In the genomic region with DNA sequence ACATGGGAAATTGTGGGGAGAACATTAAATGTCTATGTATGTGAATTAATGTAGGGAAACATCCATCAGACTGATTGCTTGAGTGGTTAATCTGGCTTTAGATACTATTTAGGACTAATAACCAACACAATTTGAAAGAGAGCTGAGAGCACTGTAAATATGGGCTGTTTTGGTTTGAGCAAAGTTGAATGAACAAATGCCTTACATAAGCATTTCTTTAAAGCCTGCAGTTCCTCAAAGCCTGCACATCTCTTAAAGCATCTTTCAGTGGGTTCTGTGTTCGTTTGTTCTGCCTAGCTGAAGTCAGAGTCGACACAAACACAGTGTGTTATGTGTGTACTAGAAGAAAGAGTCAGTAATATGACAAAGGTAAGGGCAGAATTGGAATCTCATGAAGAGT, we compare ENCODE assay signal across 28 cellular contexts.
"Had no signal": no experiment of that assay in that cellular context is flagged by ENCODE, and none has a peak within 500 bp of the region (broad histone marks: within the 10 kb centered on the region; RNA-seq: fewer than 3 reads in every experiment).

No MANE protein-coding gene starts in this region.

- H3K27me3 ChIP-seq: gastroesophageal sphincter, heart left ventricle, right atrium auricular region, sigmoid colon, testis, tibial artery had no signal

- H3K9me3 Mint-ChIP-seq: memory B cell; naive thymus-derived CD4-positive, alpha-beta T cell; nephron; stimulated activated memory B cell treated with anti-CD40 and anti-IgM and Interleukin-4, amounts not matched to agents 10 μg/mL and 1 μg/mL and 100 μg/mL, for 72 hours had no signal

- H3K4me3 ChIP-seq: gastroesophageal sphincter, heart left ventricle, lung, prostate gland, right atrium auricular region, sigmoid colon, testis, tibial artery had no signal

- ATAC-seq: esophagus mucosa; gastroesophageal sphincter; heart left ventricle; left lobe of liver; naive thymus-derived CD4-positive, alpha-beta T cell; stimulated activated memory B cell treated with anti-CD40 and anti-IgM and Interleukin-4, amounts not matched to agents 10 μg/mL and 1 μg/mL and 100 μg/mL, for 72 hours; stimulated activated naive CD8-positive, alpha-beta T cell treated with anti-CD3 and anti-CD28 coated beads, Interleukin-15, Interleukin-2, amounts not matched to agents 100 U/mL and 50 U/mL, for 24 hours had no signal

- H3K4me3 Mint-ChIP-seq: memory B cell; naive thymus-derived CD4-positive, alpha-beta T cell; nephron; stimulated activated memory B cell treated with anti-CD40 and anti-IgM and Interleukin-4, amounts not matched to agents 10 μg/mL and 1 μg/mL and 100 μg/mL, for 72 hours; type B pancreatic cell had no signal

- H3K36me3 Mint-ChIP-seq: memory B cell; naive thymus-derived CD4-positive, alpha-beta T cell; stimulated activated memory B cell treated with anti-CD40 and anti-IgM and Interleukin-4, amounts not matched to agents 10 μg/mL and 1 μg/mL and 100 μg/mL, for 72 hours; type B pancreatic cell had no signal

- H3K36me3 ChIP-seq: gastroesophageal sphincter, heart left ventricle, prostate gland, right atrium auricular region, sigmoid colon, tibial artery had no signal

- H3K27ac ChIP-seq: epithelial cell of prostate, gastroesophageal sphincter, heart left ventricle, prostate gland, right atrium auricular region, sigmoid colon, testis, tibial artery had no signal

- H3K4me1 Mint-ChIP-seq: memory B cell; naive thymus-derived CD4-positive, alpha-beta T cell; stimulated activated memory B cell treated with anti-CD40 and anti-IgM and Interleukin-4, amounts not matched to agents 10 μg/mL and 1 μg/mL and 100 μg/mL, for 72 hours had no signal

- DNase-seq: cerebellar nuclear complex; cortex of kidney; effector CD4-positive, alpha-beta T cell; foreskin fibroblast; heart left ventricle; hippocampal formation; kidney; midbrain; naive thymus-derived CD4-positive, alpha-beta T cell; nucleus accumbens; sigmoid colon; stimulated activated CD4-positive, alpha-beta T cell treated with anti-CD3 and anti-CD28 coated beads, Interleukin-2, amount 100 ng/mL, for 24 hours; stimulated activated CD4-positive, alpha-beta T cell treated with anti-CD3 and anti-CD28 coated beads, Interleukin-4, amount 100 ng/mL, for 24 hours; stimulated activated naive CD8-positive, alpha-beta T cell treated with anti-CD3 and anti-CD28 coated beads, Interleukin-15, Interleukin-2, amounts not matched to agents 100 U/mL and 50 U/mL, for 24 hours; substantia nigra; testis; tibial artery had no signal

- H3K4me1 ChIP-seq: gastroesophageal sphincter, heart left ventricle, prostate gland, right atrium auricular region, sigmoid colon, testis had no signal

- H3K9me3 ChIP-seq: gastroesophageal sphincter, heart left ventricle, prostate gland, right atrium auricular region, sigmoid colon, testis, tibial artery had no signal

- H3K27ac Mint-ChIP-seq: memory B cell; naive thymus-derived CD4-positive, alpha-beta T cell; nephron; stimulated activated memory B cell treated with anti-CD40 and anti-IgM and Interleukin-4, amounts not matched to agents 10 μg/mL and 1 μg/mL and 100 μg/mL, for 72 hours; type B pancreatic cell had no signal
